In the genomic region with DNA sequence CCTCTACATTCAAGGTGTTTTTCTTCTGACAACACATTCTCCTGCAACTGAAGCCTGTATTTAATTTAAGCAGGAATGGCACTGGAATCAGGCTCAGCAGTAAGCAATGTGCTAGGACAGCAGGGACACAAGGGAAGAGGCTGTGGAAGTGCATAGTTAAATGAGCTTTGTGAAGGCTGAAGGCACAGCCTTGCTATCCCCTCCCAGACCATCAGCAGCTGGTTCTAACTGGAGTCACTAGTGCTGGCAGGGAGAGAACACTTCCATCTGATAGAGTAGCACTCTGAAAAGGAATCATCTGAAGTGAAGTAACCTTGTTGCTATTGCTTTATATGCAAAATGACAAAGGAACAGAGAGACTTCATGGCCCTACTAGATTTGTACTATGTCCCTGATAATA, we compare ENCODE assay signal across 28 cellular contexts. TPM values are rescaled to one million over a fixed set of nuclear protein-coding genes. Genes with fewer than 3 reads are reported as not detected.
DNase-seq lines count a peak whose midpoint lies in the region; ATAC-seq and TF ChIP-seq lines count a peak whose summit lies in the region.
"Had no signal": no experiment of that assay in that cellular context is flagged by ENCODE, and none has a peak within 500 bp of the region (broad histone marks: within the 10 kb centered on the region; RNA-seq: fewer than 3 reads in every experiment).

No MANE protein-coding gene starts in this region.

- no peak for ATAC-seq in stimulated activated naive B cell treated with anti-CD40 and anti-IgM and Interleukin-4, amounts not matched to agents 10 μg/mL and 1 μg/mL and 100 μg/mL, for 72 hours (replicated peaks)
- ATAC-seq in naive thymus-derived CD4-positive, alpha-beta T cell, result no peak
- no peak for ATAC-seq in HG03039 (IDR thresholded peaks at IDR 0.05; ENCODE audit: unreplicated experiment)
- ATAC-seq: GM12878, HepG2, K562, Panc1 had no signal

- intact Hi-C loops in dorsolateral prefrontal cortex (cut with DNase I), result no loop called here
- intact Hi-C loops in naive thymus-derived CD4-positive, alpha-beta T cell (cut with micrococcal nuclease), result no loop called here

- H3K9me3 Mint-ChIP-seq in stimulated activated naive B cell treated with anti-CD40 and anti-IgM and Interleukin-4, amounts not matched to agents 10 μg/mL and 1 μg/mL and 100 μg/mL, for 72 hours, result no peaks in the 10 kb centered on the region
- H3K9me3 Mint-ChIP-seq in naive thymus-derived CD4-positive, alpha-beta T cell, result no peaks in the 10 kb centered on the region
- H3K9me3 Mint-ChIP-seq: CD4-positive, alpha-beta T cell; H9; HFFc6 had no signal

- POLR2A ChIA-PET in naive thymus-derived CD4-positive, alpha-beta T cell (lab: Charles Lee), result no interaction called here

- TF ChIP-seq CTCF in cardiac muscle cell (IDR thresholded peaks at IDR 0.05; ENCODE audit: low read depth, low read length) (no peak), right atrium auricular region (IDR thresholded peaks at IDR 0.05) (no peak), dorsolateral prefrontal cortex (IDR thresholded peaks at IDR 0.05 in 54 of 56, conservative IDR thresholded peaks at IDR 0.05 in 2 of 56; ENCODE audit: low read depth in 1 of 56, partially characterized antibody in 56 of 56) (no peak)

- no peaks in the 10 kb centered on the region for H3K9me3 ChIP-seq in cardiac muscle cell (ENCODE audit: low read depth)
- H3K9me3 ChIP-seq in right atrium auricular region, result no peaks in the 10 kb centered on the region
- no peaks in the 10 kb centered on the region for H3K9me3 ChIP-seq in naive thymus-derived CD4-positive, alpha-beta T cell (ENCODE audit: control insufficient read depth in 2 of 3, low read length in 3 of 3)
- H3K9me3 ChIP-seq: BLaER1, MG63, SJSA1 had no signal

- H3K27me3 ChIP-seq in cardiac muscle cell, result no peaks in the 10 kb centered on the region
- no peaks in the 10 kb centered on the region for H3K27me3 ChIP-seq in right atrium auricular region
- H3K27me3 ChIP-seq in dorsolateral prefrontal cortex, result no peaks in the 10 kb centered on the region
- H3K27me3 ChIP-seq in naive thymus-derived CD4-positive, alpha-beta T cell (ENCODE audit: control insufficient read depth in 2 of 2, insufficient read depth in 2 of 2, low read length in 2 of 2), result no peaks in the 10 kb centered on the region
- H3K27me3 ChIP-seq: BLaER1, MG63, SJSA1 had no signal

- H3K36me3 Mint-ChIP-seq in stimulated activated naive B cell treated with anti-CD40 and anti-IgM and Interleukin-4, amounts not matched to agents 10 μg/mL and 1 μg/mL and 100 μg/mL, for 72 hours, result peaks cover 7 to 15% of the 10 kb centered on the region in 2 donors
- H3K36me3 Mint-ChIP-seq in naive thymus-derived CD4-positive, alpha-beta T cell, result peaks cover 0 to 19% (median 6%) of the 10 kb centered on the region in 5 donors

- peak overlapping the region; percentile 47 for H3K27ac Mint-ChIP-seq in stimulated activated naive B cell treated with anti-CD40 and anti-IgM and Interleukin-4, amounts not matched to agents 10 μg/mL and 1 μg/mL and 100 μg/mL, for 72 hours
- peak overlapping the region in 3 of 9 donors; percentile 9 to 25 (median 21) for H3K27ac Mint-ChIP-seq in naive thymus-derived CD4-positive, alpha-beta T cell
- H3K27ac Mint-ChIP-seq: H9 had no signal

- H3K4me3 ChIP-seq in cardiac muscle cell (no peak overlapping the region), right atrium auricular region (no peak overlapping the region), dorsolateral prefrontal cortex (no peak overlapping the region)
- no peak overlapping the region for H3K4me3 ChIP-seq in naive thymus-derived CD4-positive, alpha-beta T cell (ENCODE audit: low read length)
- H3K4me3 ChIP-seq: BLaER1, GM12878, GM23248, K562, MG63, SJSA1 had no signal

- H3K4me1 ChIP-seq in cardiac muscle cell (ENCODE audit: low read depth) (peaks cover 3% of the 10 kb centered on the region), right atrium auricular region (peaks cover 0 to 20% of the 10 kb centered on the region in 2 donors)
- no peaks in the 10 kb centered on the region for H3K4me1 ChIP-seq in naive thymus-derived CD4-positive, alpha-beta T cell (ENCODE audit: control insufficient read depth in 2 of 2, insufficient read depth in 2 of 2, low read length in 2 of 2)
- H3K4me1 ChIP-seq: BLaER1, SJSA1 had no signal

- H3K4me1 Mint-ChIP-seq in stimulated activated naive B cell treated with anti-CD40 and anti-IgM and Interleukin-4, amounts not matched to agents 10 μg/mL and 1 μg/mL and 100 μg/mL, for 72 hours, result peaks cover 0 to 2% of the 10 kb centered on the region in 2 donors
- peaks cover 0 to 13% (median 0%) of the 10 kb centered on the region in 7 donors for H3K4me1 Mint-ChIP-seq in naive thymus-derived CD4-positive, alpha-beta T cell

- CTCF ChIA-PET in naive thymus-derived CD4-positive, alpha-beta T cell (lab: Charles Lee), result interaction anchor here (0.8 to 0.9 kb wide), 2 partner anchors 12 to 139 kb away, joined by 4 read pairs; no protein-coding TSS in a partner anchor

- peaks cover 31% of the 10 kb centered on the region for H3K36me3 ChIP-seq in cardiac muscle cell
- peaks cover 56% of the 10 kb centered on the region for H3K36me3 ChIP-seq in right atrium auricular region
- peaks cover 7 to 71% (median 18%) of the 10 kb centered on the region in 3 experiments for H3K36me3 ChIP-seq in naive thymus-derived CD4-positive, alpha-beta T cell (ENCODE audit: control insufficient read depth in 2 of 3, insufficient read depth in 3 of 3, low read length in 3 of 3)

- DNase-seq in cardiac muscle cell (ENCODE audit: low read depth in 1 of 2, low spot score in 1 of 2) (no peak), right atrium auricular region (ENCODE audit: low spot score) (no peak), dorsolateral prefrontal cortex (no peak), myocyte (ENCODE audit: low read depth) (peak; percentile 56), D341Med (ENCODE audit: low spot score) (no peak)
- no peak for DNase-seq in stimulated activated naive B cell treated with anti-CD40 and anti-IgM and Interleukin-4, amounts not matched to agents 10 μg/mL and 1 μg/mL and 100 μg/mL, for 72 hours
- DNase-seq in naive thymus-derived CD4-positive, alpha-beta T cell, result no peak
- DNase-seq: CD4-positive, alpha-beta T cell; COR-L47; DMS 273 treated with DMSO at 0.1 percent for 48 hours; DND-41; GM23248; H9; HFFc6; MG63; NCI-H1436; NCI-H187 treated with DMSO at 0.1 percent for 48 hours; NCI-H2107; NCI-H2227 treated with DMSO at 0.1 percent for 48 hours; NCI-H510A had no signal

- H3K4me3 Mint-ChIP-seq in stimulated activated naive B cell treated with anti-CD40 and anti-IgM and Interleukin-4, amounts not matched to agents 10 μg/mL and 1 μg/mL and 100 μg/mL, for 72 hours, result no peak overlapping the region
- H3K4me3 Mint-ChIP-seq in naive thymus-derived CD4-positive, alpha-beta T cell, result no peak overlapping the region
- H3K4me3 Mint-ChIP-seq: CD4-positive, alpha-beta T cell; H9; HFFc6 had no signal

- no peaks in the 10 kb centered on the region for H3K27me3 Mint-ChIP-seq in stimulated activated naive B cell treated with anti-CD40 and anti-IgM and Interleukin-4, amounts not matched to agents 10 μg/mL and 1 μg/mL and 100 μg/mL, for 72 hours
- no peaks in the 10 kb centered on the region for H3K27me3 Mint-ChIP-seq in naive thymus-derived CD4-positive, alpha-beta T cell
- H3K27me3 Mint-ChIP-seq: CD4-positive, alpha-beta T cell had no signal

- H3K27ac ChIP-seq in cardiac muscle cell, result peak overlapping the region; percentile 64
- peak overlapping the region in 1 of 2 donors; percentile 6 for H3K27ac ChIP-seq in right atrium auricular region
- H3K27ac ChIP-seq in dorsolateral prefrontal cortex, result peak overlapping the region in 37 of 59 donors; percentile 2 to 66 (median 31)
- no peak overlapping the region for H3K27ac ChIP-seq in naive thymus-derived CD4-positive, alpha-beta T cell (ENCODE audit: low read depth, low read length)
- H3K27ac ChIP-seq: BLaER1, GM23248, HL-60, SJSA1 had no signal

RNA-seq across cellular contexts. Expression of a gene that starts 14.7 kb away (rescaled TPM):
- 1.0 and 23.8 TPM in 2 replicates for total RNA-seq in cardiac muscle cell
- polyA plus RNA-seq in cardiac muscle cell, result 64.7 and 89.3 TPM in 2 replicates
- 1 to 10 TPM; 1.2 to 3.1 TPM for total RNA-seq in right atrium auricular region
- total RNA-seq in dorsolateral prefrontal cortex, result 10 to 100 TPM in 77 of 120 experiments, 1 to 10 TPM in 43; 4.8 to 19.1 (median 10.9) TPM
- total RNA-seq in myocyte, result 1.6 and 22.1 TPM in 2 replicates
- 106 TPM for polyA plus RNA-seq in myocyte (2012)
- total RNA-seq in naive thymus-derived CD4-positive, alpha-beta T cell, result 10 to 100 TPM in 3 of 5 experiments, 1 to 10 TPM in 2; 5.4 to 11.9 (median 10.7) TPM
- 10 to 100 TPM; 24.3 to 28.2 TPM for polyA plus RNA-seq in naive thymus-derived CD4-positive, alpha-beta T cell

RNA-seq across cellular contexts. Expression of a gene that starts 17.5 kb away (rescaled TPM):
- total RNA-seq in cardiac muscle cell (214 and 233 TPM in 2 replicates), right atrium auricular region (100 to 1,000 TPM in 1 of 2 donors, 10 to 100 TPM in 1; 94.0 to 146 TPM), dorsolateral prefrontal cortex (10 to 100 TPM; 10.8 to 61.6 (median 20.5) TPM), myocyte (45.0 and 50.3 TPM in 2 replicates)
- 113 and 120 TPM in 2 replicates for polyA plus RNA-seq in cardiac muscle cell
- polyA plus RNA-seq in myocyte (2012), result 117 TPM
- 10 to 100 TPM in 1 of 5 experiments, 1 to 10 TPM in 4; 2.1 to 23.0 (median 3.9) TPM for total RNA-seq in naive thymus-derived CD4-positive, alpha-beta T cell
- 1 to 10 TPM in 1 of 2 donors, not detected in 1; 1.3 TPM for polyA plus RNA-seq in naive thymus-derived CD4-positive, alpha-beta T cell

RNA-seq across cellular contexts. Expression of a gene that starts 56.0 kb away (rescaled TPM):
- total RNA-seq in cardiac muscle cell (0.81 and 2.2 TPM in 2 replicates), right atrium auricular region (10 to 100 TPM; 46.5 to 62.6 TPM), dorsolateral prefrontal cortex (100 to 1,000 TPM in 4 of 120 experiments, 10 to 100 TPM in 113, 1 to 10 TPM in 3; 7.9 to 229 (median 32.7) TPM), myocyte (0.16 and 0.59 TPM in 2 replicates)
- polyA plus RNA-seq in cardiac muscle cell, result 0.91 TPM in 1 of 2 replicates, not detected in the other
- polyA plus RNA-seq in myocyte (2012), result 0.15 TPM
- 100 to 1,000 TPM in 1 of 5 experiments, 10 to 100 TPM in 3, under 1 TPM in 1; 0.27 to 122 (median 26.1) TPM for total RNA-seq in naive thymus-derived CD4-positive, alpha-beta T cell
- not detected for polyA plus RNA-seq in naive thymus-derived CD4-positive, alpha-beta T cell
- total RNA-seq: GM23248, HFFc6, SJSA1 had no signal
- polyA plus RNA-seq: GM12878, GM23248 had no signal
